In genomic region chr10:55203874-55204273, GRCh38 we compare ENCODE assay signal across 24 cellular contexts.
"Had no signal": no experiment of that assay in that cellular context is flagged by ENCODE, and none has a peak within 500 bp of the region (broad histone marks: within the 10 kb centered on the region; RNA-seq: fewer than 3 reads in every experiment).

No MANE protein-coding gene starts in this region.

- H3K4me1 ChIP-seq: breast epithelium, esophagus muscularis mucosa, foreskin keratinocyte, heart right ventricle, left lung, lower lobe of right lung, neural progenitor cell, tibial nerve had no signal

- H3K9me3 ChIP-seq: breast epithelium, esophagus muscularis mucosa, heart right ventricle, left lung, lower lobe of right lung, tibial nerve had no signal

- H3K36me3 ChIP-seq: breast epithelium, esophagus muscularis mucosa, heart right ventricle, left lung, lower lobe of right lung, neural progenitor cell, tibial nerve had no signal

- H2AFZ ChIP-seq: neural progenitor cell had no signal

- H3K9ac ChIP-seq: neural progenitor cell had no signal

- H3K4me2 ChIP-seq: neural progenitor cell had no signal

- H3K4me3 ChIP-seq: breast epithelium, esophagus muscularis mucosa, heart right ventricle, left lung, lower lobe of right lung, neural progenitor cell, tibial nerve had no signal

- H3K27ac ChIP-seq: breast epithelium, esophagus muscularis mucosa, foreskin keratinocyte, heart right ventricle, left lung, lower lobe of right lung, neural progenitor cell, tibial nerve had no signal

- ATAC-seq: activated CD8-positive, alpha-beta memory T cell treated with anti-CD3 and anti-CD28 coated beads, Interleukin-2, amount 10 ng/mL, durations not matched to agents 7 days and 5 days; activated CD8-positive, alpha-beta T cell treated with anti-CD3 and anti-CD28 coated beads, Interleukin-2, amount 10 ng/mL, durations not matched to agents 7 days and 5 days; activated naive CD4-positive, alpha-beta T cell treated with anti-CD3 and anti-CD28 coated beads, Interleukin-2, amount 50 U/mL, for 72 hours; activated T-cell treated with anti-CD3 and anti-CD28 coated beads, Interleukin-2, amount 50 U/mL, for 72 hours; foreskin keratinocyte; heart right ventricle; left lung; lower lobe of right lung; natural killer cell; right cardiac atrium; T-helper 17 cell had no signal

- DNase-seq: activated CD4-positive, alpha-beta T cell treated with anti-CD3 and anti-CD28 coated beads, Interleukin-2, amount 50 U/mL, for 1 hour; activated CD8-positive, alpha-beta memory T cell treated with anti-CD3 and anti-CD28 coated beads, Interleukin-2, amount 10 ng/mL, durations not matched to agents 7 days and 5 days; activated CD8-positive, alpha-beta T cell treated with anti-CD3 and anti-CD28 coated beads, Interleukin-2, amount 10 ng/mL, durations not matched to agents 7 days and 5 days; activated naive CD4-positive, alpha-beta T cell; activated T-cell treated with anti-CD3 and anti-CD28 coated beads, Interleukin-2, amount 50 U/mL, for 72 hours; central memory CD4-positive, alpha-beta T cell; endodermal cell; foreskin keratinocyte; heart right ventricle; left lung; lower lobe of right lung; natural killer cell; occipital lobe; posterior cingulate gyrus; right cardiac atrium; stimulated activated CD4-positive, alpha-beta T cell treated with anti-CD3 and anti-CD28 coated beads, Interleukin-2, amount 100 ng/mL, for 48 hours; stimulated activated naive CD4-positive, alpha-beta T cell treated with Interleukin-2 at 50 U/mL for 16 hours; T-helper 17 cell; T1000 had no signal

- H3K27me3 ChIP-seq: breast epithelium, esophagus muscularis mucosa, foreskin keratinocyte, heart right ventricle, left lung, neural progenitor cell, tibial nerve had no signal
